In genomic region chr4:60502733-60503132, GRCh38 we compare ENCODE assay signal across 2 cellular contexts.
TF ChIP-seq lines count a peak whose summit lies in the region.

No MANE protein-coding gene starts in this region.

TF ChIP-seq in HEK293, 187 proteins besides CTCF, POLR2A, EP300 and RAD21:
- TF ChIP-seq ZNF366 (tag by site-specific recombination; conservative IDR thresholded peaks at IDR 0.05), result 0 out of 2 replicates have a peak, but pooled peaks have one; percentile 17
- no peak for TF ChIP-seq ZNF549 (tag by site-specific recombination; IDR thresholded peaks at IDR 0.05)
- TF ChIP-seq PRDM1 (tag by site-specific recombination; IDR thresholded peaks at IDR 0.05), result 0 out of 2 replicates have a peak, but pooled peaks have one; percentile 36

TF ChIP-seq in K562, 482 proteins besides CTCF, POLR2A, EP300 and RAD21:
- peak; percentile 65; the same call in 1 of the 2 replicates for TF ChIP-seq ZNF512 (tag; IDR thresholded peaks at IDR 0.05)
- TF ChIP-seq E2F6 (IDR thresholded peaks at IDR 0.05; ENCODE audit: borderline replicate concordance in 1 of 2, extremely low read depth in 1 of 2, insufficient read depth in 1 of 2, insufficient read length in 1 of 2, low read depth in 1 of 2, low read length in 1 of 2, poor library complexity in 1 of 2, severe bottlenecking in 1 of 2), result no peak
